Comparison of ENCODE assay signal across 10 cellular contexts in the genomic region with DNA sequence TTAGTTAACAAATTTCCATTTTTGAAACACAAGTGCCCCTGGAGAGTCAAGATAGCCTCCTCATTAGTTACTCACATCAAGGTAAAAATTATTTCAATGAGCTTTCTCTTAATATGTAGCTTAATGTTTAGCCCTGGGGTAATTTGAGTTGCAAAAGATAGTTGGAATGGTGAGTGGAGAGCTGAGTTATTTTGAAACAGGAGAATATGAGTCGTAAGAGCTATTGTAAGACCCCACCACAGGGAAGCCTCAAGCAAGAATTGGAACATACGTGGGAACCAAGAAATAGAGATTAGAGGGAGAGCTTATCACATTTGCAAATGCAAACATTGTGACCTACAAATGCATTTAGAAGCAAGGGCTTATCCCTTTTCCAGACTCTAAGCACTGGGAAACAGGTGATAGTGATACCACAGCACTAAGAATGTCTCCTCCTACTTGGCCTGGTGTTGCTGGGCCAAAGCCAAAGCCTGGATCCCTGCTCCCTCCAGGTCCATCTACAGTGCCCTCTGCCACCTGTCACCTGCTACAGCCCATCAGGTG.
DNase-seq lines count a peak whose midpoint lies in the region; ATAC-seq lines count a peak whose summit lies in the region.
"Had no signal": no experiment of that assay in that cellular context is flagged by ENCODE, and none has a peak within 500 bp of the region (broad histone marks: within the 10 kb centered on the region; RNA-seq: fewer than 3 reads in every experiment).

No MANE protein-coding gene starts in this region.

- H3K27ac ChIP-seq in mesendoderm (ENCODE audit: low read depth, low read length), result no peak overlapping the region

- H3K79me2 ChIP-seq in mesendoderm (ENCODE audit: control insufficient read depth, insufficient read depth, low read length), result no peaks in the 10 kb centered on the region

- H3K36me3 ChIP-seq in adipocyte (ENCODE audit: control insufficient read depth, insufficient read depth, low read length, severe bottlenecking) (no peaks in the 10 kb centered on the region), mesendoderm (ENCODE audit: control insufficient read depth, insufficient read depth, low read length) (no peaks in the 10 kb centered on the region)

- no peaks in the 10 kb centered on the region for H3K79me1 ChIP-seq in mesendoderm (ENCODE audit: low read length)

- H3K27me3 ChIP-seq in adipocyte (replicated peaks; ENCODE audit: control insufficient read depth, insufficient read depth, low read length) (no peaks in the 10 kb centered on the region), mesendoderm (ENCODE audit: insufficient read depth, low read length, poor library complexity) (no peaks in the 10 kb centered on the region)

- H3K4me2 ChIP-seq in mesendoderm (ENCODE audit: low read length), result no peak overlapping the region

- H4K5ac ChIP-seq in mesendoderm (ENCODE audit: low read length), result no peak overlapping the region

- H3K4me3 ChIP-seq in adipocyte (ENCODE audit: low read length) (no peak overlapping the region), mesendoderm (ENCODE audit: low read length) (no peak overlapping the region)
- H3K4me3 ChIP-seq: K562 had no signal

- no peak overlapping the region for H2BK120ac ChIP-seq in mesendoderm (ENCODE audit: low read depth, low read length)

- DNase-seq in EH (ENCODE audit: low read depth) (peak; percentile 68), LHCN-M2 (ENCODE audit: low read depth) (peak; percentile 66), adipocyte (ENCODE audit: low read depth) (peak; percentile 65), mesendoderm (peak; percentile 89), NCI-H1417 treated with DMSO at 0.1 percent for 48 hours (lab: John Stamatoyannopoulos, UW) (no peak), NCI-H187 treated with DMSO at 0.1 percent for 48 hours (lab: John Stamatoyannopoulos, UW) (no peak), sciatic nerve (ENCODE audit: low spot score) (no peak)

- no peak overlapping the region for H2BK5ac ChIP-seq in mesendoderm (ENCODE audit: low read length)

- ATAC-seq in HG02938 (IDR thresholded peaks at IDR 0.05; ENCODE audit: unreplicated experiment) (no peak), sciatic nerve (no peak)
- ATAC-seq: K562; natural killer cell treated with Interleukin-12 subunit alpha and Interleukin-12 subunit beta and Interleukin-15 and Interleukin-18, amount 100 ng/mL, for 72 hours had no signal

- no CpG with 5 or more reads among the region's 2 CpGs for WGBS in mesendoderm (ENCODE audit: extremely low coverage, insufficient coverage, low lambda C conversion rate)

- no peaks in the 10 kb centered on the region for H3K9me3 ChIP-seq in adipocyte (ENCODE audit: control insufficient read depth, low read length)

- H3K56ac ChIP-seq in mesendoderm (ENCODE audit: low read length), result no peak overlapping the region

- H4K8ac ChIP-seq in mesendoderm (ENCODE audit: low read depth, low read length), result no peak overlapping the region

- H3K9ac ChIP-seq in adipocyte (ENCODE audit: low read length) (no peak overlapping the region), mesendoderm (ENCODE audit: low read length) (no peak overlapping the region)

- intact Hi-C loops in sciatic nerve (cut with DNase I), result no loop called here

- H3K4ac ChIP-seq in mesendoderm (ENCODE audit: low read depth, low read length), result no peak overlapping the region

- no peak overlapping the region for H2BK15ac ChIP-seq in mesendoderm (replicated peaks; ENCODE audit: low read depth)

- no peak overlapping the region for H3K23ac ChIP-seq in mesendoderm (ENCODE audit: low read length)

- peaks cover 26% of the 10 kb centered on the region for H3K4me1 ChIP-seq in adipocyte (ENCODE audit: control insufficient read depth, insufficient read depth, low read length)
- H3K4me1 ChIP-seq in mesendoderm (ENCODE audit: control insufficient read depth, low read depth, low read length), result no peaks in the 10 kb centered on the region

- no peak overlapping the region for H2AK5ac ChIP-seq in mesendoderm (ENCODE audit: low read length)

- H3K18ac ChIP-seq in mesendoderm (ENCODE audit: low read length), result no peak overlapping the region

Comparison
In these comparisons a context has a peak if more than half of its experiments do, and no peak if none do; other contexts are left out.
1. DNase-seq: peak in EH (single experiment), LHCN-M2 (single experiment), adipocyte (single experiment) and mesendoderm (single experiment); none in NCI-H1417 treated with DMSO at 0.1 percent for 48 hours (single experiment), NCI-H187 treated with DMSO at 0.1 percent for 48 hours (single experiment) and sciatic nerve (single experiment).